8 cellular contexts compared by ENCODE assay signal in genomic region chr15:34038404-34039179, GRCh38. TPM values are rescaled to one million over a fixed set of nuclear protein-coding genes. Genes with fewer than 3 reads are reported as not detected.
DNase-seq lines count a peak whose midpoint lies in the region; ATAC-seq and TF ChIP-seq lines count a peak whose summit lies in the region.

No MANE protein-coding gene starts in this region.

- TF ChIP-seq CTCF in AG04449 (IDR thresholded peaks at IDR 0.05; ENCODE audit: insufficient read depth, low read length, missing control alignments), result no peak

- POLR2A ChIA-PET in AG04449 (lab: Yijun Ruan, JAX), result interaction anchor here (1.0 to 1.3 kb wide), 2 partner anchors 9 to 10 kb away, joined by 4 read pairs; no protein-coding TSS in a partner anchor

- ATAC-seq in GM18867 (IDR thresholded peaks at IDR 0.05; ENCODE audit: unreplicated experiment) (peak; percentile 76), HG03066 (IDR thresholded peaks at IDR 0.05; ENCODE audit: low read depth, unreplicated experiment) (peak; percentile 55)

- CTCF ChIA-PET in AG04449 (lab: Yijun Ruan, JAX), result interaction anchor here (1.3 kb wide), 2 partner anchors 9 to 300 kb away, joined by 4 read pairs; no protein-coding TSS in a partner anchor

- H3K4me3 ChIP-seq in AG04449 (ENCODE audit: low read depth, low read length), result peak overlapping the region; percentile 94

- DNase-seq in AG04449 (ENCODE audit: low read depth, low spot score), result no peak
- DNase-seq in NCI-H226, result peak; percentile 50
- DNase-seq in activated CD4-positive, CD25-positive, alpha-beta regulatory T cell treated with anti-CD3 and anti-CD28 coated beads, Interleukin-2, amount 50 U/mL, for 72 hours, result peak; percentile 74
- peak; percentile 85 for DNase-seq in cerebellum (ENCODE audit: low spot score)
- DNase-seq in kidney tubule cell (ENCODE audit: low spot score), result peak; percentile 81
- peak; percentile 39 to 64 (median 58) for DNase-seq in stimulated activated CD4-positive, alpha-beta T cell treated with anti-CD3 and anti-CD28 coated beads, Interleukin-1b, Interleukin-23, amount 100 ng/mL, for 24 hours (ENCODE audit: low read depth in 4 of 4, low spot score in 1 of 4)

RNA-seq across cellular contexts. Expression of gene AVEN, which starts 0.4 kb away (rescaled TPM):
- 10.2 TPM for total RNA-seq in cerebellum
